1 cellular context compared by ENCODE assay signal in the genomic region with DNA sequence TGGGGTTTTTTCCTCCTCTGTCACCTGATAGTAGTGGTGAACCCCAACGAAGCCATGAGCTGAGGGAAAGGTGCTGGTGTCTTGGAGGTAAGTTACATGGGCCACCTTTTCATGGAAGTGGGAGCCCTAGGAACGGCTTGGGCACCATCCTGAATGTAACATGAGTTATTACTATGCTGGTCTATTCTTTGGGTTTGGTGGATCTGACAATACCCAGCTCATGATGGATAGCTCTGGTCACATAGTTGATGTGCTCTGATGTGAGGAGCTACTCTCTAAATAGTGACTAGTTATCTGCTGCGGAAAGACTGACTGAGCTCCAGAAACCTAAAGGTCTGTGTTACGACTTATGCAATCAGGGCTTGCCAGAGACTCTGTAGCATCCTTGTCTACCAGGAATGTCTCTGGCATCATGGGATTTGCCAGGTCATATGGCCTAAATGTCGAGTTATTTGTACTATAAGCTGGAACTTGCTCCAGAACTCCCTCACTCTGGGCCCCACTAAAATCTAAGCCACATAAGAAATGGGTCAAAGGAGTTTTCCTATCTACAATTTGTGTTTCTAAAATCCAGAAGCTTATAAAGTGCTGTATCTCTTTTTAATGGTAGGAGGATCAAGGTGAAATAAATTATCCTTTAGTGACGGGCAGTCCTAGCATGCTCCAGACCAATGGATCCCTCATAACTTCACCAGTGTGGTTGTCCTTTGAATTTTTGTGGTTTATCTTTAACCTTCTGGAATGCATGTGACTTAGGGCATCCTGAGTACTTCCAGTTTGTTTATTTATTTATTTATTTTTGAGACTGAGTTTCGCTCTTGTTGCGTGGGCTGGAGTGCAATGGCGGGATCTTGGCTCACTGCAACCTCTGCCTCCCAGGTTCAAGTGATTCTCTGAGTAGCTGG.
TF ChIP-seq lines count a peak whose summit lies in the region.

No MANE protein-coding gene starts in this region.

TF ChIP-seq in HepG2, 621 proteins besides CTCF, POLR2A, EP300 and RAD21 (continued from another document):
- TF ChIP-seq, protein P1, sequence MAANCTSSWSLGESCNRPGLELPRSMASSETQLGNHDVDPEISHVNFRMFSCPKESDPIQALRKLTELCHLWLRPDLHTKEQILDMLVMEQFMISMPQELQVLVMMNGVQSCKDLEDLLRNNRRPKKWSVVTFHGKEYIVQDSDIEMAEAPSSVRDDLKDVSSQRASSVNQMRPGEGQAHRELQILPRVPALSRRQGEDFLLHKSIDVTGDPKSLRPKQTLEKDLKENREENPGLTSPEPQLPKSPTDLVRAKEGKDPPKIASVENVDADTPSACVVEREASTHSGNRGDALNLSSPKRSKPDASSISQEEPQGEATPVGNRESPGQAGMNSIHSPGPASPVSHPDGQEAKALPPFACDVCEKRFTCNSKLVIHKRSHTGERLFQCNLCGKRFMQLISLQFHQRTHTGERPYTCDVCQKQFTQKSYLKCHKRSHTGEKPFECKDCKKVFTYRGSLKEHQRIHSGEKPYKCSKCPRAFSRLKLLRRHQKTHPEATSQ (CRISPR knock-in tag; IDR thresholded peaks at IDR 0.05; ENCODE audit: borderline replicate concordance) = no peak
- TF ChIP-seq RXRA (CRISPR knock-in tag; IDR thresholded peaks at IDR 0.05) (no peak), NFATC3 (CRISPR knock-in tag; IDR thresholded peaks at IDR 0.05) (no peak)
